ENCODE assay signal across 17 cellular contexts in the genomic region with DNA sequence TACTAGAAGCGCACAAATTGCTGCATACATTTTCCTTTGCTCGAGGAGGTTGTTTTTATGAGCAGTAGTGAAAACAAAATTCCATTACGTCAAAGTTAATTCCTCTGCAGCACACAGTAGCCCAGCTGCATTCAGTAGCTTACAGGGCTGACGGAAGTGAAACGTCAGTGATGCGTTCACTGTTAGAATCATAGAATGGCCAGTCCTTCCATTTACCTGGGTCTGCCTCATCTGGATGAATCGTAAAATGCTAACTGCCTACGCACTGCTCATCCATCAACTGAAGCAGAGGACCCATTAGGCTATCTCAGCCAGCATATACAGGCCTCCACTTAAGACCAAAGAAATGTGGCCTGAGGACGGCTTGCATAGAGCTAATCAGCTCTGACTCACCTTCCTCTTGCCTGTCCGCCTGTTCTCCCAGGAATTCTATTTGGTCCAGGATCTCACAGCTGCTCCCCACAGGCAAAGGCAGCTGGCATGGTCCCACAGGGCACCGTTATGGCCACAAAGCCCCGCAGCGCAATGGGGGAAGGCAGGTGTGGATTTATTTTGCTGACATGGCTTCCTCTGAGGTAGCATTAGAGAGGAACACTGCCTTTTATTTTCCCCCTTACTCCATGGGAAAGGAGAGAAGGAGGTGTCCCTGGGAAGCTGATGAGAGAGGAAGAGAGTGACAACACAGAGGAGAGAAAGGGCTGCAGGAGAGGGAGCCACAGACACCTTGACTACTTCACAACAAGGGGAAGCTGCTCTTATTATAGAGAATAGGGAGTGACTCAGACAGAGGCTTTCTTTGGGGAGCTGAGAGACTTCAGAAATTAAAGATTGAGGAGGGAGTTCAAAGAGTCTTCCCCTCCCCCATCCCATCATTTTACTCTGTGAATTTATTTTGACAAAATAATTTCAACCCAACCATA.
DNase-seq lines count a peak whose midpoint lies in the region; ATAC-seq and TF ChIP-seq lines count a peak whose summit lies in the region.
"Had no signal": no experiment of that assay in that cellular context is flagged by ENCODE, and none has a peak within 500 bp of the region (broad histone marks: within the 10 kb centered on the region; RNA-seq: fewer than 3 reads in every experiment).

No MANE protein-coding gene starts in this region.

- TF ChIP-seq CTCF in psoas muscle (IDR thresholded peaks at IDR 0.05) = no peak
- TF ChIP-seq CTCF in colonic mucosa (IDR thresholded peaks at IDR 0.05) = no peak

- H3K36me3 ChIP-seq in adipocyte (ENCODE audit: control insufficient read depth, insufficient read depth, low read length, severe bottlenecking) = no peaks in the 10 kb centered on the region
- no peaks in the 10 kb centered on the region for H3K36me3 ChIP-seq in psoas muscle (ENCODE audit: insufficient read depth in 1 of 2, low read depth in 1 of 2)
- H3K36me3 ChIP-seq in colonic mucosa = no peaks in the 10 kb centered on the region
- H3K36me3 ChIP-seq: heart left ventricle, lower lobe of right lung, stomach had no signal

- H3K9ac ChIP-seq in adipocyte (ENCODE audit: low read length) (no peak overlapping the region), colonic mucosa (ENCODE audit: low read depth in 2 of 2, low read length in 2 of 2) (no peak overlapping the region)
- H3K9ac ChIP-seq: parathyroid adenoma had no signal

- intact Hi-C loops in psoas muscle (cut with DNase I) (no loop called here), colonic mucosa (cut with DNase I) (no loop called here)

- H3K4me1 ChIP-seq in adipocyte (ENCODE audit: control insufficient read depth, insufficient read depth, low read length) (peaks cover 17% of the 10 kb centered on the region), psoas muscle (no peaks in the 10 kb centered on the region), colonic mucosa (no peaks in the 10 kb centered on the region)
- H3K4me1 ChIP-seq: heart left ventricle, lower lobe of right lung, parathyroid adenoma, stomach had no signal

- WGBS in psoas muscle, 3 donors = 72 to 79% (median 75%) methylated on average over 13 of the region's 13 CpGs

- H3K27me3 ChIP-seq in adipocyte (replicated peaks; ENCODE audit: control insufficient read depth, insufficient read depth, low read length) (no peaks in the 10 kb centered on the region), psoas muscle (ENCODE audit: insufficient read depth in 3 of 3, low read length in 2 of 3) (no peaks in the 10 kb centered on the region), colonic mucosa (no peaks in the 10 kb centered on the region)
- H3K27me3 ChIP-seq: heart left ventricle, stomach had no signal

- H3K9me3 ChIP-seq in adipocyte (ENCODE audit: control insufficient read depth, low read length) (no peaks in the 10 kb centered on the region), psoas muscle (no peaks in the 10 kb centered on the region), colonic mucosa (no peaks in the 10 kb centered on the region)
- H3K9me3 ChIP-seq: heart left ventricle, lower lobe of right lung, stomach had no signal

- H3K4me3 ChIP-seq in adipocyte (ENCODE audit: low read length) (peak overlapping the region; percentile 48), psoas muscle (no peak overlapping the region), colonic mucosa (no peak overlapping the region)
- H3K4me3 ChIP-seq: heart left ventricle, lower lobe of right lung, stomach had no signal

- ATAC-seq in psoas muscle (no peak), GM18517 (IDR thresholded peaks at IDR 0.05; ENCODE audit: unreplicated experiment) (no peak), GM18909 (IDR thresholded peaks at IDR 0.05; ENCODE audit: poor library complexity, unreplicated experiment) (no peak)
- ATAC-seq: activated naive CD8-positive, alpha-beta T cell treated with anti-CD3 and anti-CD28 coated beads, Interleukin-2, amount 50 U/mL, for 24 hours; heart left ventricle; lower lobe of right lung; Right ventricle myocardium inferior had no signal

- DNase-seq in AG08395 (ENCODE audit: low spot score) (peak; percentile 54), HS-27A (ENCODE audit: low read depth) (peak; percentile 71), adipocyte (ENCODE audit: low read depth) (peak; percentile 34), islet precursor cell (peak; percentile 97), psoas muscle (no peak), colonic mucosa (no peak)
- DNase-seq: activated naive CD8-positive, alpha-beta T cell treated with anti-CD3 and anti-CD28 coated beads, Interleukin-2, amount 50 U/mL, for 24 hours; C1 segment of cervical spinal cord; effector CD4-positive, alpha-beta T cell; heart left ventricle; lower lobe of right lung; NCI-H345; stomach had no signal

- no peak overlapping the region for H3K27ac ChIP-seq in psoas muscle
- no peak overlapping the region for H3K27ac ChIP-seq in colonic mucosa
- H3K27ac ChIP-seq: heart left ventricle, lower lobe of right lung, parathyroid adenoma, stomach had no signal

Comparison
In these comparisons a context has a peak if more than half of its experiments do, and no peak if none do; other contexts are left out.
1. DNase-seq: peak in AG08395 (single experiment), HS-27A (single experiment), adipocyte (single experiment) and islet precursor cell (single experiment); none in psoas muscle (0 of 2) and colonic mucosa (single experiment).